ENCODE assay signal across 2 cellular contexts in the genomic region with DNA sequence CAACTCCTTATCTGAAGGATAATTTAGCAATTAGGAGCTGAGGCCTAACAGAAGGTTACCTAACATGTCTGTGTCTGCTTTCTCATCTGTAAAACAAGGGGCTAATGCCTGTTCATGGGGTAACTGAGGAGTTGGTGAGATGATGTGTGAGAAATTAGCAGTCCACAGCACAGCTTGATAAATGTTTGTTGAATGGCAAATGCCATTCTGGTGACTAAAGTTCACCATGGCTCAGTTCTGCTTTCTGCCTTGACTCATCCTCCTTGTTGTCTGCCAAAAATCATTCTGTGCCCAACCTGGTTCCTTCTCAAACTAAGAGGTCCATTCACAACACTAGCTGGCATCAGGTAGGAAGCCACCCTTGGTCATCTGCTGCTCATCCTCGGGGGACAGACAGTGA.
TF ChIP-seq lines count a peak whose summit lies in the region.

No MANE protein-coding gene starts in this region.

TF ChIP-seq in A549, 52 proteins besides CTCF, POLR2A, EP300 and RAD21 (continued from another document):
- TF ChIP-seq FOSL2 (IDR thresholded peaks at IDR 0.05) (peak; percentile 47; the same call in 1 of the 2 replicates), FOSL2 (CRISPR knock-in tag; IDR thresholded peaks at IDR 0.05) (peak; percentile 40), FOXS1 (CRISPR knock-in tag; IDR thresholded peaks at IDR 0.05) (no peak), MYC (IDR thresholded peaks at IDR 0.05; ENCODE audit: borderline replicate concordance, low read length) (no peak), EHMT2 (IDR thresholded peaks at IDR 0.05; ENCODE audit: low read depth) (no peak), POLR2AphosphoS2 (conservative IDR thresholded peaks at IDR 0.05; ENCODE audit: low read length) (no peak), NR3C1 (IDR thresholded peaks at IDR 0.05) (no peak)
- TF ChIP-seq, protein P1, sequence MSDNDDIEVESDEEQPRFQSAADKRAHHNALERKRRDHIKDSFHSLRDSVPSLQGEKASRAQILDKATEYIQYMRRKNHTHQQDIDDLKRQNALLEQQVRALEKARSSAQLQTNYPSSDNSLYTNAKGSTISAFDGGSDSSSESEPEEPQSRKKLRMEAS (IDR thresholded peaks at IDR 0.05), result peak; percentile 44; the same call in 1 of the 2 replicates

TF ChIP-seq in IMR-90, 13 proteins besides CTCF, POLR2A, EP300 and RAD21 (continued from another document):
- no peak for TF ChIP-seq RCOR1 (IDR thresholded peaks at IDR 0.05; ENCODE audit: insufficient replicate concordance, low read length)
- TF ChIP-seq, protein P2, sequence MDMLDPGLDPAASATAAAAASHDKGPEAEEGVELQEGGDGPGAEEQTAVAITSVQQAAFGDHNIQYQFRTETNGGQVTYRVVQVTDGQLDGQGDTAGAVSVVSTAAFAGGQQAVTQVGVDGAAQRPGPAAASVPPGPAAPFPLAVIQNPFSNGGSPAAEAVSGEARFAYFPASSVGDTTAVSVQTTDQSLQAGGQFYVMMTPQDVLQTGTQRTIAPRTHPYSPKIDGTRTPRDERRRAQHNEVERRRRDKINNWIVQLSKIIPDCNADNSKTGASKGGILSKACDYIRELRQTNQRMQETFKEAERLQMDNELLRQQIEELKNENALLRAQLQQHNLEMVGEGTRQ (IDR thresholded peaks at IDR 0.05; ENCODE audit: low read depth, low read length), result no peak
TF ChIP-seq in IMR-90: peak in this region for 1.
